8 cellular contexts compared by ENCODE assay signal in the genomic region with DNA sequence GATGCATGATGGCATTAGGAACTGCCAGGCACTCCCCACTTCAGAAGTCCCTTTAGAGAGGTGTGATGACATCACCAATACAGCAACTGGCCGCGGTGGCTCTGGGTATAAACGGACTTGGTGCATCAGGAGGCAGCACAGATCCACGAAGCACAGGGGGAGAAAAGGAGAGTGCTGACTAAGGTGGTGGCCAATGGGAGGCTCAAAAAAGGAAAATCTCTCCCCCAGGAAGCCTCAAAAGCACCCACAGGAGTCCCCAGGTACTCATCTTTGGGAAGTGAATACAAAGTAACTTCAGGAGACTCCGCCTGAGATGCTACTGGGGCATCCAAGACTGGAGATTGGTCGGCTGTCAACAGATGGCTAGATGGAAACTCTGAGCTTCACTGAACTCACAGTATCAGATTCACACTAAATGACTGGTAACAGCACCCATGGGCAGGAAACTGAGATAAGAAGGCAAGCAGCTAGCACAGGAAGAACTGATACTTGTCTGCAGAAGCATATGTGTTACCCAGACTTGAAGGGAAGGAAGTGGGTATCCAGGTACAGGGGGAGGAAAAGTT. TPM values are rescaled to one million over a fixed set of nuclear protein-coding genes. Genes with fewer than 3 reads are reported as not detected.
DNase-seq lines count a peak whose midpoint lies in the region; ATAC-seq, FAIRE-seq and TF ChIP-seq lines count a peak whose summit lies in the region.

No MANE protein-coding gene starts in this region.

- no peaks in the 10 kb centered on the region for H3K9me2 ChIP-seq in OCI-LY7 (ENCODE audit: insufficient read depth, low read length)

- H2AFZ ChIP-seq in OCI-LY7 (ENCODE audit: low read length) = no peak overlapping the region
- H2AFZ ChIP-seq in GM12878 (ENCODE audit: control insufficient read depth, low read depth, low read length) = peak overlapping the region; percentile 48

- CTCF ChIA-PET in CD8-positive, alpha-beta T cell (lab: Charles Lee) = interaction anchor here (0.5 to 5.2 kb wide), 7 partner anchors 10 to 307 kb away, joined by 3 to 50 read pairs (median 5); partner anchors contain the start of genes SNAPC3 and TTC39B
- CTCF ChIA-PET in OCI-LY7 (lab: Charles Lee; ENCODE audit: unreplicated experiment) (no interaction called here), GM12878 (lab: Yijun Ruan, JAX) (interaction anchor here (1.1 kb wide), 1 partner anchor 22 kb away, joined by 9 read pairs; no protein-coding TSS in a partner anchor), MCF 10A (lab: Yijun Ruan, JAX) (interaction anchor here (0.7 kb wide), 1 partner anchor 84 kb away, joined by 3 read pairs; no protein-coding TSS in a partner anchor)

- BruUV-seq in OCI-LY7 (replicated peaks; lab: Mats Ljungman, UMichigan) (no TSS peak), GM12878 (replicated peaks; lab: Mats Ljungman, UMichigan) (no TSS peak), MCF 10A (replicated peaks; lab: Mats Ljungman, UMichigan) (no TSS peak)

- no peak; a peak in 1 of 4 replicates for TF ChIP-seq EP300 in GM12878 (IDR thresholded peaks at IDR 0.05; ENCODE audit: borderline replicate concordance in 1 of 2, control insufficient read depth in 1 of 2, low read depth in 2 of 2, low read length in 2 of 2)

- H3K79me2 ChIP-seq in OCI-LY7 (ENCODE audit: insufficient read depth, low read depth, low read length) = no peaks in the 10 kb centered on the region
- no peaks in the 10 kb centered on the region for H3K79me2 ChIP-seq in GM12878 (ENCODE audit: control insufficient read depth, insufficient read depth, low read length)

- RAD21 ChIA-PET in GM12878 (lab: Charles Lee; ENCODE audit: unreplicated experiment) = no interaction called here

- no peak for TF ChIP-seq POLR2A in GM12878 (IDR thresholded peaks at IDR 0.05; ENCODE audit: low read depth, low read length)

- peak overlapping the region; percentile 79 for H3K4me3 Mint-ChIP-seq in CD8-positive, alpha-beta T cell
- H3K4me3 Mint-ChIP-seq in MCF 10A (ENCODE audit: unreplicated experiment) = no peak overlapping the region

- POLR2A ChIA-PET in CD8-positive, alpha-beta T cell (lab: Charles Lee) = interaction anchor here (0.6 to 2.2 kb wide), 7 partner anchors 8 to 212 kb away, joined by 3 to 19 read pairs (median 4); partner anchors contain the start of genes PSIP1 and SNAPC3
- POLR2A ChIA-PET in OCI-LY7 (lab: Charles Lee) = interaction anchor here (0.6 kb wide), 1 partner anchor 136 kb away, joined by 3 read pairs; no protein-coding TSS in a partner anchor
- POLR2A ChIA-PET in GM12878 (lab: Charles Lee) = interaction anchor here (0.5 to 0.7 kb wide), 2 partner anchors 230 to 314 kb away, joined by 3 read pairs; no protein-coding TSS in a partner anchor
- POLR2A ChIA-PET in MCF 10A (lab: Yijun Ruan, JAX) = no interaction called here

- peaks cover 2% of the 10 kb centered on the region for H3K9me3 Mint-ChIP-seq in CD8-positive, alpha-beta T cell
- H3K9me3 Mint-ChIP-seq in MCF 10A (ENCODE audit: unreplicated experiment) = peaks cover 8% of the 10 kb centered on the region

- WGBS in GM12878 (ENCODE audit: insufficient coverage, insufficient replicate concordance, low lambda C conversion rate, missing lambda C conversion rate) = 24% methylated on average over 6 of the region's 6 CpGs

- peaks cover 3% of the 10 kb centered on the region for H3K9me3 ChIP-seq in CD8-positive, alpha-beta T cell (ENCODE audit: low read length)
- H3K9me3 ChIP-seq in OCI-LY7 (ENCODE audit: low read length) (no peaks in the 10 kb centered on the region), GM12878 (replicated peaks; ENCODE audit: control insufficient read depth, insufficient read depth, low read length) (no peaks in the 10 kb centered on the region; the same call in 2 of the 3 replicates)

- peak overlapping the region; percentile 94 for H3K27ac Mint-ChIP-seq in CD8-positive, alpha-beta T cell
- no peak overlapping the region for H3K27ac Mint-ChIP-seq in MCF 10A (ENCODE audit: low read depth, unreplicated experiment)

- peak overlapping the region; percentile 13 for H3K4me3 ChIP-seq in CD8-positive, alpha-beta T cell (ENCODE audit: low read depth, low read length)
- no peak overlapping the region for H3K4me3 ChIP-seq in OCI-LY7 (ENCODE audit: low read depth, low read length, poor library complexity, severe bottlenecking)
- no peak overlapping the region for H3K4me3 ChIP-seq in GM12878

- peak overlapping the region; percentile 74 for H3K27ac ChIP-seq in CD8-positive, alpha-beta T cell (ENCODE audit: low read depth, low read length)
- no peak overlapping the region for H3K27ac ChIP-seq in OCI-LY7 (ENCODE audit: low read depth, low read length, poor library complexity, severe bottlenecking)
- H3K27ac ChIP-seq in GM12878 (ENCODE audit: control insufficient read depth, insufficient read depth) = no peak overlapping the region

- no peak overlapping the region for H3K9ac ChIP-seq in GM12878 (ENCODE audit: control insufficient read depth, insufficient read depth, low read length)

- H3K27me3 ChIP-seq in CD8-positive, alpha-beta T cell (ENCODE audit: insufficient read depth, low read length) = no peaks in the 10 kb centered on the region
- H3K27me3 ChIP-seq in GM12878 (replicated peaks in 1 of 2; ENCODE audit: control insufficient read depth in 2 of 2, insufficient read depth in 2 of 2, low read length in 1 of 2) = no peaks in the 10 kb centered on the region

- peaks cover 73% of the 10 kb centered on the region for H3K4me1 Mint-ChIP-seq in CD8-positive, alpha-beta T cell (ENCODE audit: low read depth)
- H3K4me1 Mint-ChIP-seq in MCF 10A (ENCODE audit: insufficient read depth, unreplicated experiment) = peaks cover 29% of the 10 kb centered on the region

- in situ Hi-C loops in GM12878 (cut with MboI) = no loop called here

- H3K36me3 Mint-ChIP-seq in CD8-positive, alpha-beta T cell = peaks cover 16% of the 10 kb centered on the region
- H3K36me3 Mint-ChIP-seq in MCF 10A (ENCODE audit: insufficient read depth, unreplicated experiment) = peaks cover 23% of the 10 kb centered on the region

- no peaks in the 10 kb centered on the region for H3K36me3 ChIP-seq in CD8-positive, alpha-beta T cell (ENCODE audit: insufficient read depth, low read length)
- H3K36me3 ChIP-seq in OCI-LY7 (ENCODE audit: insufficient read depth, low read length) (no peaks in the 10 kb centered on the region), GM12878 (ENCODE audit: control insufficient read depth in 2 of 2, insufficient read depth in 2 of 2, low read length in 1 of 2) (no peaks in the 10 kb centered on the region)

- H3K4me2 ChIP-seq in OCI-LY7 (ENCODE audit: low read length) (no peak overlapping the region), GM12878 (ENCODE audit: control insufficient read depth, insufficient read depth) (peak overlapping the region; percentile 69)

- no peak for TF ChIP-seq CTCF in CD8-positive, alpha-beta T cell (IDR thresholded peaks at IDR 0.05)
- TF ChIP-seq CTCF in OCI-LY7 (conservative IDR thresholded peaks at IDR 0.05; ENCODE audit: low read length) (no peak), GM12878 (IDR thresholded peaks at IDR 0.05 in 2 of 3, conservative IDR thresholded peaks at IDR 0.05 in 1 of 3; ENCODE audit: control insufficient read depth in 2 of 3, extremely low read depth in 1 of 3, insufficient read depth in 1 of 3, low read depth in 3 of 3, low read length in 3 of 3) (no peak), MCF 10A (IDR thresholded peaks at IDR 0.05; ENCODE audit: unreplicated experiment) (no peak)

- no peak for TF ChIP-seq RAD21 in GM12878 (IDR thresholded peaks at IDR 0.05; ENCODE audit: insufficient read depth, low read depth, low read length)

- H3K27me3 Mint-ChIP-seq in CD8-positive, alpha-beta T cell (ENCODE audit: low read depth) = no peaks in the 10 kb centered on the region
- H3K27me3 Mint-ChIP-seq in MCF 10A (ENCODE audit: insufficient read depth, unreplicated experiment) = no peaks in the 10 kb centered on the region

- peak; percentile 82 for ATAC-seq in CD8-positive, alpha-beta T cell
- peak; percentile 78 for ATAC-seq in GM21529 (IDR thresholded peaks at IDR 0.05; ENCODE audit: unreplicated experiment)
- peak; percentile 73 for ATAC-seq in GM12878
- peak; percentile 89 for ATAC-seq in stimulated activated naive CD8-positive, alpha-beta T cell treated with anti-CD3 and anti-CD28 coated beads, Interleukin-15, Interleukin-2, amounts not matched to agents 100 U/mL and 50 U/mL, for 24 hours

- intact Hi-C loops in CD8-positive, alpha-beta T cell (cut with DNase I, micrococcal nuclease) = loop anchor here (1.0 to 5.0 kb wide), 8 partner anchors 8 to 253 kb away; partner anchors contain the start of genes PSIP1 (in 2 of the 2), CCDC171 (in 1 of the 2), SNAPC3 (in 1 of the 2) and TTC39B (in 1 of the 2)
- intact Hi-C loops in OCI-LY7 (cut with micrococcal nuclease; ENCODE audit: unreplicated experiment) (no loop called here), GM12878 (cut with micrococcal nuclease; ENCODE audit: unreplicated experiment) (no loop called here), MCF 10A (cut with micrococcal nuclease) (no loop called here)

- FAIRE-seq in GM12878 (lab: Jason Lieb, UNC) = peak; percentile 56

- SMC1A ChIA-PET in GM12878 (lab: Charles Lee; ENCODE audit: uncharacterized antibody, unreplicated experiment) = interaction anchor here (1.6 kb wide), 1 partner anchor 20 kb away, joined by 4 read pairs; no protein-coding TSS in a partner anchor

- peaks cover 71% of the 10 kb centered on the region for H3K4me1 ChIP-seq in CD8-positive, alpha-beta T cell (ENCODE audit: insufficient read depth, low read length)
- H3K4me1 ChIP-seq in OCI-LY7 (ENCODE audit: insufficient read depth, low read length, poor library complexity, severe bottlenecking) (no peaks in the 10 kb centered on the region), GM12878 (ENCODE audit: control insufficient read depth, insufficient read depth, low read length) (peaks cover 21% of the 10 kb centered on the region)

- H4K20me1 ChIP-seq in OCI-LY7 (ENCODE audit: insufficient read depth, low read length) = no peaks in the 10 kb centered on the region
- H4K20me1 ChIP-seq in GM12878 (ENCODE audit: control insufficient read depth, insufficient read depth) = no peaks in the 10 kb centered on the region

- DNase-seq in CD8-positive, alpha-beta T cell = peak in 6 of 7 experiments; percentile 32 to 70 (median 58)
- DNase-seq in OCI-LY7 (ENCODE audit: low spot score) = peak; percentile 4
- DNase-seq in GM12878 (ENCODE audit: low read depth, low spot score) = peak; percentile 53
- peak; percentile 62 for DNase-seq in stimulated activated naive CD8-positive, alpha-beta T cell treated with anti-CD3 and anti-CD28 coated beads, Interleukin-15, Interleukin-2, amounts not matched to agents 100 U/mL and 50 U/mL, for 24 hours
- no peak for DNase-seq in NCI-H1930 (lab: John Stamatoyannopoulos, UW)
- no peak for DNase-seq in MCF 10A (ENCODE audit: unreplicated experiment)
- no peak for DNase-seq in SIG-M5 treated with dmso at 0.1 percent for 504 hours (lab: John Stamatoyannopoulos, UW; ENCODE audit: unreplicated experiment)

RNA-seq across cellular contexts. Expression of gene TTC39B, which starts 7.6 kb away (rescaled TPM):
- total RNA-seq in CD8-positive, alpha-beta T cell = 10 to 100 TPM; 23.3 to 23.8 TPM
- not detected in 2 replicates for total RNA-seq in OCI-LY7 (2014; rRNA removed; shearing (Covaris generic))
- total RNA-seq in OCI-LY7 (2022) = 0.06 TPM in 1 of 2 replicates, not detected in the other
- 2.1 and 2.2 TPM in 2 replicates for total RNA-seq in GM12878 (2013; cell fraction: nucleolus; rRNA removed)
- total RNA-seq in GM12878 (2014; rRNA removed) = 1.5 and 2.5 TPM in 2 replicates
- total RNA-seq in GM12878 (2014; rRNA removed; fragmentation: Illumina TruSeq; extraction: Trizol) = 1.7 and 2.6 TPM in 2 replicates
- 2.4 and 3.6 TPM in 2 replicates for total RNA-seq in GM12878 (2021)
- polyA plus RNA-seq in GM12878 (2011; ENCODE audit: low read depth) = 0.54 TPM
- polyA plus RNA-seq in GM12878 (2011; rRNA removed) = 1.4 and 2.2 TPM in 2 replicates
- 0.52 and 0.54 TPM in 2 replicates for polyA plus RNA-seq in GM12878 (2011; cell fraction: cytosol; rRNA removed)
- polyA plus RNA-seq in GM12878 (2011; cell fraction: nucleus; rRNA removed) = 0.98 and 1.2 TPM in 2 replicates
- polyA plus RNA-seq in GM12878 (2012) = 0.39 and 0.65 TPM in 2 replicates
- polyA plus RNA-seq in GM12878 (2014; fragmentation: Illumina TruSeq; extraction: Trizol) = 2.5 and 2.7 TPM in 2 replicates
- polyA plus RNA-seq in GM12878 (2014; fragmentation: Nextera tagmentation; extraction: Ambion mirVana) = 1 to 10 TPM; 1.0 to 1.4 TPM
- 1.0 and 1.8 TPM in 2 replicates for polyA plus RNA-seq in GM12878 (2014; rRNA removed)
- 1 to 10 TPM in 1 of 2 experiments, under 1 TPM in 1; 0.68 to 1.6 TPM for polyA plus RNA-seq in GM12878 (2016; fragmentation: Nextera tagmentation; extraction: Ambion mirVana)
- 2.9 and 4.8 TPM in 2 replicates for polyA minus RNA-seq in GM12878 (2011; rRNA and poly(A)+ RNA removed)
- polyA minus RNA-seq in GM12878 (2011; cell fraction: cytosol; rRNA and poly(A)+ RNA removed) = 0.62 and 1.2 TPM in 2 replicates
- 1.2 and 2.2 TPM in 2 replicates for polyA minus RNA-seq in GM12878 (2011; cell fraction: nucleus; rRNA and poly(A)+ RNA removed)
- total RNA-seq in MCF 10A (2022) = 22.8 and 23.3 TPM in 2 replicates

Comparison
In these comparisons a context has a peak if more than half of its experiments do, and no peak if none do; other contexts are left out.
1. DNase-seq: peak in CD8-positive, alpha-beta T cell (6 of 7), OCI-LY7 (single experiment), GM12878 (single experiment) and stimulated activated naive CD8-positive, alpha-beta T cell treated with anti-CD3 and anti-CD28 coated beads, Interleukin-15, Interleukin-2, amounts not matched to agents 100 U/mL and 50 U/mL, for 24 hours (single experiment); none in NCI-H1930 (0 of 2), MCF 10A (single experiment) and SIG-M5 treated with dmso at 0.1 percent for 504 hours (single experiment).
2. intact Hi-C loops: an anchor here in CD8-positive, alpha-beta T cell (1.0 to 5.0 kb wide); none called in OCI-LY7, GM12878 and MCF 10A.
3. Peak in every context shown above with its lines, with median percentiles within 50 percentile points of each other: ATAC-seq.